Comparison of ENCODE assay signal across 7 cellular contexts in the genomic region with DNA sequence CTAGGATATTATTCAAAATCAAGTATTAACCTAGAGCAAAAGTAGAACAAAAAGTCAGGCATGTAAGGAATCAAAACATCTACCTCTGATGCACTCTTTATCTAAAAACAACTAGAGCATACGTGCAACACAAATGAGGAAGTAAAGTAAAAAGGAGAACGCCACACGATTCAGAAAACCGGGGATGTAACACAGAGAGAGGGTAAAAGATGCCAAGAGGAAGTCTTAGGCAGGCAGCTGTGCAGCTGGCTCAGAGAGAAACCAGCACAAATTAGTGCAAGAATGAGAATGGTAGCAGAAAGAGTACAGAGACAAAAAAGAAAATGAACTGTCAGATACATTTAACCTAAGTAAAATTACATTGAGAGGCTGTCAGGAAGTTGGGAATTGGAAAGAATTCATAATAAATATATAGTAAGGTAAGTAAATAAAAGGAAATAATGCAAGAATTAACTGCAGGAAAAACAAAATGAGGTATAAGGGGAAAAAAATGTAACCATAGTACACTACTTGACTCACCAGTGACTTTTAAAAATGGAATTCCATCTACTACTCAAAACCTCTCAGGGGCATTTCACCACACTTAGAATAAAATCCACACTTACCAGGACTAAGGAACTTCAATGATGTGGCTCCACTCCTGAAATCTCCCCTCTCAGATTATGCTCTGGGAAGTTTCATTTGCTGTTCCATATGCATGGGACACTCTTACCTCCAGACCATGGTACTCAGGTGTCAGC. TPM values are rescaled to one million over a fixed set of nuclear protein-coding genes. Genes with fewer than 3 reads are reported as not detected.
A peak's percentile ranks its signal among the peaks of the same experiment; 100 is the strongest.
DNase-seq lines count a peak whose midpoint lies in the region; ATAC-seq and TF ChIP-seq lines count a peak whose summit lies in the region.

No MANE protein-coding gene starts in this region.

- TF ChIP-seq CTCF in OCI-LY3 (IDR thresholded peaks at IDR 0.05; ENCODE audit: low read depth, low read length): no peak

- no peak overlapping the region for H2AFZ ChIP-seq in OCI-LY3 (ENCODE audit: low read depth, low read length)

- H3K27me3 ChIP-seq in OCI-LY3 (ENCODE audit: low read depth, low read length): no peaks in the 10 kb centered on the region

- no peak for DNase-seq in sciatic nerve (ENCODE audit: low spot score)
- no peak for DNase-seq in COR-L47 (lab: John Stamatoyannopoulos, UW)
- DNase-seq in epidermal melanocyte (ENCODE audit: insufficient read length, low spot score): no peak
- DNase-seq in activated T-cell treated with anti-CD3 and anti-CD28 coated beads, Interleukin-2, amount 50 U/mL, for 4 hours: no peak

- H3K4me3 Mint-ChIP-seq in activated T-cell treated with anti-CD3 and anti-CD28 coated beads, Interleukin-2, amount 50 U/mL, for 4 hours: no peak overlapping the region

- intact Hi-C loops in sciatic nerve (cut with DNase I): no loop called here

- H3K36me3 Mint-ChIP-seq in activated T-cell treated with anti-CD3 and anti-CD28 coated beads, Interleukin-2, amount 50 U/mL, for 4 hours (ENCODE audit: insufficient read depth): no peaks in the 10 kb centered on the region

- H3K27ac ChIP-seq in OCI-LY3 (ENCODE audit: low read length): peak overlapping the region; percentile 99

- peak overlapping the region; percentile 90 for H3K9ac ChIP-seq in OCI-LY3 (ENCODE audit: low read length)

- peaks cover 8% of the 10 kb centered on the region for H3K27me3 Mint-ChIP-seq in activated T-cell treated with anti-CD3 and anti-CD28 coated beads, Interleukin-2, amount 50 U/mL, for 4 hours (ENCODE audit: low read depth)

- no peaks in the 10 kb centered on the region for H3K9me3 ChIP-seq in OCI-LY3 (ENCODE audit: insufficient read depth, low read length)

- H4K20me1 ChIP-seq in OCI-LY3 (ENCODE audit: insufficient read depth, low read length): no peaks in the 10 kb centered on the region

- ATAC-seq in GM19043 (IDR thresholded peaks at IDR 0.05; ENCODE audit: low read depth, unreplicated experiment) (peak; percentile 91), HG02885 (IDR thresholded peaks at IDR 0.05; ENCODE audit: poor library complexity, unreplicated experiment) (peak; percentile 89), sciatic nerve (peak; percentile 69)
- ATAC-seq in activated T-cell treated with anti-CD3 and anti-CD28 coated beads, Interleukin-2, amount 50 U/mL, for 4 hours: no peak

- H3K4me1 Mint-ChIP-seq in activated T-cell treated with anti-CD3 and anti-CD28 coated beads, Interleukin-2, amount 50 U/mL, for 4 hours (ENCODE audit: low read depth): peaks cover 6% of the 10 kb centered on the region

- H3K4me2 ChIP-seq in OCI-LY3 (ENCODE audit: low read length): peak overlapping the region; percentile 90

- peaks cover 87% of the 10 kb centered on the region for H3K4me1 ChIP-seq in OCI-LY3 (ENCODE audit: low read length)

- peaks cover 84% of the 10 kb centered on the region for H3K79me2 ChIP-seq in OCI-LY3 (ENCODE audit: low read length)

- peak overlapping the region; percentile 68 for H3K4me3 ChIP-seq in OCI-LY3 (ENCODE audit: low read length)

- H3K9me3 Mint-ChIP-seq in activated T-cell treated with anti-CD3 and anti-CD28 coated beads, Interleukin-2, amount 50 U/mL, for 4 hours: no peaks in the 10 kb centered on the region

- peaks cover 34% of the 10 kb centered on the region for H3K36me3 ChIP-seq in OCI-LY3 (replicated peaks; ENCODE audit: low read depth, low read length)

RNA-seq across cellular contexts. Expression of gene BCAT1, which starts 17.1 kb away (rescaled TPM):
- 15.2 TPM for total RNA-seq in sciatic nerve
- total RNA-seq in activated T-cell treated with anti-CD3 and anti-CD28 coated beads, Interleukin-2, amount 50 U/mL, for 4 hours: 10 to 100 TPM; 19.2 to 39.0 (median 25.6) TPM

Comparison
In these comparisons a context has a peak if more than half of its experiments do, and no peak if none do; other contexts are left out.
1. ATAC-seq: peak in GM19043 (single experiment), HG02885 (single experiment) and sciatic nerve (single experiment); none in activated T-cell treated with anti-CD3 and anti-CD28 coated beads, Interleukin-2, amount 50 U/mL, for 4 hours (0 of 2).